19 cellular contexts compared by ENCODE assay signal in the genomic region with DNA sequence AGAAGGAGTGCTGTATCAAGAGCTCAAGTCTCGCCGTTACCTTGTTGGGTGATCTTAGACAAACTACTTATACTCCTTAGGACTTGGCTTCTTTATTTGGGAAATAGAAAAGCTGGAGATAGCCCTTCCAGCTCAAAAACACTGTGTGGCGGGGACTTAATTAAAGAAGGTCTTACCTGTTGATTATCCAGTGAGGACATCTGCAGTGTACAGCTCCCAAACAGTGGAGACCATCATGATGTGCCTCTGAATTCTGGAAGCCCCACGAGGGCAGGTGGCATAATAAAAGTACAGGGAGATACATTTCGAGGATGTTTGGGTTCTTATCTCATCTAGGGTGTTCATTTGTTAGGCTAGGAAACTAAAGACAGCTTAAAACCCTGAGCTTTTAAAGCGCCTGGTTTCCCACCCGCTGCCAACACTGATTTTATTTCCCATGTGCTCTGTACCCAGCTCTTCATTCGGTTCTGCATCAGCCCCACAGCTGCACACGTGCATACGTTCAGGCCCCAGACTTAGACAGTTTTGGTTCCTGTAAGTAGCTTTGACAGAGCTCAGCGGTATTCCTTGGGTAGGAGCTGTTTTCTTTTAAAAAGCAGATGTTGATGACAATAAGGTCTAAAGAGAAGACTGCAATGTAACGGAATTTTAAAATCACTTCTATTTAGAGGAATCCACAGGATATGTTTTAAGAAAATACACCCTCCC.
"Had no signal": no experiment of that assay in that cellular context is flagged by ENCODE, and none has a peak within 500 bp of the region (broad histone marks: within the 10 kb centered on the region; RNA-seq: fewer than 3 reads in every experiment).

No MANE protein-coding gene starts in this region.

- H3K27ac Mint-ChIP-seq: IgD-negative memory B cell had no signal

- H3K4me3 ChIP-seq: K562, PC-9, Peyer's patch, SJCRH30 had no signal

- H3K36me3 ChIP-seq: Peyer's patch, SJCRH30 had no signal

- H3K9ac ChIP-seq: KMS-11 had no signal

- H3K4me1 ChIP-seq: Peyer's patch, SJCRH30 had no signal

- H3K27me3 ChIP-seq: Peyer's patch, SJCRH30 had no signal

- ATAC-seq: K562, Right ventricle myocardium inferior had no signal

- H3K27ac ChIP-seq: HL-60, KMS-11, PC-9, Peyer's patch, SJCRH30 had no signal

- H2AFZ ChIP-seq: PC-9 had no signal

- H3K9me3 ChIP-seq: Peyer's patch, SJCRH30 had no signal

- DNase-seq: NCI-H1092 treated with DMSO at 0.1 percent for 48 hours, NCI-H1436, NCI-H187, NCI-H2029, NCI-H2081 treated with DMSO at 0.1 percent for 48 hours, NCI-H2227 treated with DMSO at 0.1 percent for 48 hours, NCI-H524, NCI-H526 treated with DMSO at 0.1 percent for 48 hours, NCI-H748 treated with DMSO at 0.1 percent for 48 hours, OCI-M1, PC-9, Peyer's patch, SHP77 treated with DMSO at 0.1 percent for 48 hours, SJCRH30 had no signal

- H3K4me1 Mint-ChIP-seq: IgD-negative memory B cell had no signal

- H3K4me3 Mint-ChIP-seq: IgD-negative memory B cell had no signal

- H3K4me2 ChIP-seq: KMS-11, PC-9 had no signal
